In genomic region chr5:164207646-164208045, GRCh38 we compare ENCODE assay signal across 18 cellular contexts.
"Had no signal": no experiment of that assay in that cellular context is flagged by ENCODE, and none has a peak within 500 bp of the region (broad histone marks: within the 10 kb centered on the region; RNA-seq: fewer than 3 reads in every experiment).

No MANE protein-coding gene starts in this region.

- H3K4me1 ChIP-seq: colonic mucosa, parathyroid adenoma, sigmoid colon, spleen, testis, upper lobe of left lung had no signal

- ATAC-seq: mucosa of descending colon; naive thymus-derived CD4-positive, alpha-beta T cell; stimulated activated memory B cell treated with anti-CD40 and anti-IgM and Interleukin-4, amounts not matched to agents 10 μg/mL and 1 μg/mL and 100 μg/mL, for 72 hours had no signal

- H3K36me3 ChIP-seq: colonic mucosa, sigmoid colon, spleen, upper lobe of left lung had no signal

- H3K9me3 Mint-ChIP-seq: stimulated activated memory B cell treated with anti-CD40 and anti-IgM and Interleukin-4, amounts not matched to agents 10 μg/mL and 1 μg/mL and 100 μg/mL, for 72 hours had no signal

- H3K79me2 ChIP-seq: parathyroid adenoma had no signal

- H3K36me3 Mint-ChIP-seq: activated naive CD8-positive, alpha-beta T cell; immature natural killer cell; naive thymus-derived CD4-positive, alpha-beta T cell; stimulated activated memory B cell treated with anti-CD40 and anti-IgM and Interleukin-4, amounts not matched to agents 10 μg/mL and 1 μg/mL and 100 μg/mL, for 72 hours had no signal

- H3K9me3 ChIP-seq: colonic mucosa, mucosa of descending colon, sigmoid colon, spleen, testis, upper lobe of left lung had no signal

- H3K27me3 ChIP-seq: colonic mucosa, sigmoid colon, spleen, testis, upper lobe of left lung had no signal

- H3K9ac ChIP-seq: parathyroid adenoma had no signal

- DNase-seq: activated CD4-positive, alpha-beta T cell treated with anti-CD3 and anti-CD28 coated beads, Interleukin-2, amount 50 U/mL, for 4 hours; activated gamma-delta T cell treated with Interleukin-2 at 50 U/mL for 16 hours; central memory CD4-positive, alpha-beta T cell; colonic mucosa; immature natural killer cell; mesenchymal stem cell; mucosa of descending colon; naive thymus-derived CD4-positive, alpha-beta T cell; sigmoid colon; spleen; stimulated activated CD4-positive, alpha-beta T cell treated with anti-CD3 and anti-CD28 coated beads, Interleukin-4, amount 100 ng/mL, for 4 hours; SW 1271; T-helper 2 cell; testis; upper lobe of left lung had no signal

- H3K27ac ChIP-seq: colonic mucosa, parathyroid adenoma, sigmoid colon, spleen, testis, upper lobe of left lung had no signal

- H2AFZ ChIP-seq: parathyroid adenoma had no signal

- H3K4me3 ChIP-seq: colonic mucosa, mucosa of descending colon, sigmoid colon, spleen, testis, upper lobe of left lung had no signal

- H3K4me1 Mint-ChIP-seq: immature natural killer cell; naive thymus-derived CD4-positive, alpha-beta T cell; stimulated activated memory B cell treated with anti-CD40 and anti-IgM and Interleukin-4, amounts not matched to agents 10 μg/mL and 1 μg/mL and 100 μg/mL, for 72 hours had no signal

- H3K27ac Mint-ChIP-seq: activated naive CD8-positive, alpha-beta T cell; immature natural killer cell; naive thymus-derived CD4-positive, alpha-beta T cell; stimulated activated memory B cell treated with anti-CD40 and anti-IgM and Interleukin-4, amounts not matched to agents 10 μg/mL and 1 μg/mL and 100 μg/mL, for 72 hours had no signal

- H3K27me3 Mint-ChIP-seq: activated naive CD8-positive, alpha-beta T cell; naive thymus-derived CD4-positive, alpha-beta T cell had no signal

- H3K4me3 Mint-ChIP-seq: activated naive CD8-positive, alpha-beta T cell; immature natural killer cell; naive thymus-derived CD4-positive, alpha-beta T cell; stimulated activated memory B cell treated with anti-CD40 and anti-IgM and Interleukin-4, amounts not matched to agents 10 μg/mL and 1 μg/mL and 100 μg/mL, for 72 hours had no signal
